27 cellular contexts compared by ENCODE assay signal in the genomic region with DNA sequence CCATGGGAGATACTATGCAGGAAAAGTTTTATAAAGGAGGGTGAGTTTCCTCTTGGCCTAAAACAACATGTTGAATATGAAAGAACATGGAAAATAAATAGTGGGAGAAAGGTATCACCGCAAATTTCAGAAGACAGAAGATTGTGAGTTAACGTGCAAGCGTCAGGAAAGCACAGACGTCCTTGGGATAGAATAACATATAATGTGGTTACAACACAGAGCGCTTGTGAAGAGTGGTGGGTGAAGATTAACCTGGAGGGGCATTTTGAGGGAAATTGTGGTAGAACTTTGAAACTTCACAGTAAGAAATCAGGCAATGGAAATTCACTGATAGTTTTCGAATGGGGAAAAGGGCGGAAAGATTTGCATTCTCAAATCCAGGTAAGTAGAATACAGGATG.
"Had no signal": no experiment of that assay in that cellular context is flagged by ENCODE, and none has a peak within 500 bp of the region (broad histone marks: within the 10 kb centered on the region; RNA-seq: fewer than 3 reads in every experiment).

No MANE protein-coding gene starts in this region.

- H3K4me3 ChIP-seq: colonic mucosa, coronary artery, dorsolateral prefrontal cortex, esophagus muscularis mucosa, esophagus squamous epithelium, gastrocnemius medialis, gastroesophageal sphincter, heart left ventricle, heart right ventricle had no signal

- H3K4me1 ChIP-seq: colonic mucosa, esophagus squamous epithelium, gastrocnemius medialis, heart left ventricle, heart right ventricle had no signal

- DNase-seq: colonic mucosa; cortex of kidney; dermis blood vessel endothelial cell; dorsolateral prefrontal cortex; effector CD4-positive, alpha-beta T cell; effector CD8-positive, alpha-beta T cell; effector memory CD4-positive, alpha-beta T cell; effector memory CD8-positive, alpha-beta T cell; endodermal cell; erythroblast; esophagus squamous epithelium; foreskin fibroblast; foreskin keratinocyte; foreskin melanocyte; gastrocnemius medialis; glutamatergic neuron; head of caudate nucleus; heart left ventricle; heart right ventricle had no signal

- H3K27me3 ChIP-seq: colonic mucosa, dorsolateral prefrontal cortex, esophagus muscularis mucosa, esophagus squamous epithelium, foreskin keratinocyte, gastrocnemius medialis, gastroesophageal sphincter, heart left ventricle, heart right ventricle had no signal

- H3K9me3 ChIP-seq: colonic mucosa, esophagus muscularis mucosa, esophagus squamous epithelium, gastrocnemius medialis, gastroesophageal sphincter had no signal

- FAIRE-seq: colon, endothelial cell of umbilical vein, frontal cortex had no signal

- H3K36me3 ChIP-seq: colonic mucosa, esophagus muscularis mucosa, esophagus squamous epithelium, gastrocnemius medialis, gastroesophageal sphincter, heart left ventricle, heart right ventricle had no signal

- ATAC-seq: effector memory CD8-positive, alpha-beta T cell; esophagus mucosa; foreskin keratinocyte; gastrocnemius medialis; gastroesophageal sphincter; heart left ventricle; heart right ventricle had no signal

- H3K27ac ChIP-seq: colonic mucosa, coronary artery, dorsolateral prefrontal cortex, epithelial cell of prostate, esophagus muscularis mucosa, esophagus squamous epithelium, foreskin keratinocyte, gastrocnemius medialis, gastroesophageal sphincter, heart left ventricle, heart right ventricle had no signal
